ENCODE assay signal across 10 cellular contexts in the genomic region with DNA sequence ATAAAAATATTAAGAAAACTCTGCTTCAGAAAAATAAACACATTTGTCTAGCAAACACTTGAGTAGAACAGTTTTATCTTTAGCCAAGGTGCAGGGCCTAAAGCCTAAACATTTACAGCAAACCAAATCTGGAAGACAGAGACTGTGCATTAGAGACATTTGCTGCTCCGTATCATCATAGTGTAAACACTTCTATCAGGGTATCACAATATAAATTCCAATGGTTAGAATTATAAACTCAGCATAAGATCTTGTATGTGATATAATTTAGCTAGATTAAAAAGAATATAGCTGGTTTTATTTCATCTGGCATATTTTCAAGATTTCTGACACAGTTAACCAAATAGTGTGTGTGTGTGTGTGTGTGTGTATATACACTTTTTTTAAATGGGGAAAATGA.
"Had no signal": no experiment of that assay in that cellular context is flagged by ENCODE, and none has a peak within 500 bp of the region (broad histone marks: within the 10 kb centered on the region; RNA-seq: fewer than 3 reads in every experiment).

No MANE protein-coding gene starts in this region.

- H3K27ac ChIP-seq: GM23248, HL-60 had no signal

- H3K4me3 ChIP-seq: GM23248, HAP-1, K562 had no signal

- ATAC-seq: HCT116, HepG2, K562 had no signal

- DNase-seq: GM23248, GOT3, H7, HFFc6, KG1 had no signal
